Comparison of ENCODE assay signal across 8 cellular contexts in genomic region chr11:44316388-44317240, GRCh38. TPM values are rescaled to one million over a fixed set of nuclear protein-coding genes. Genes with fewer than 3 reads are reported as not detected.
DNase-seq lines count a peak whose midpoint lies in the region; ATAC-seq and TF ChIP-seq lines count a peak whose summit lies in the region.

No MANE protein-coding gene starts in this region.

- TF ChIP-seq EP300 in tibial nerve (IDR thresholded peaks at IDR 0.05): no peak

- H3K36me3 Mint-ChIP-seq in activated T-cell treated with anti-CD3 and anti-CD28 coated beads, Interleukin-2, amount 50 U/mL, for 4 hours (ENCODE audit: insufficient read depth): no peaks in the 10 kb centered on the region
- no peaks in the 10 kb centered on the region for H3K36me3 Mint-ChIP-seq in activated naive CD8-positive, alpha-beta T cell

- peak in 1 of 2 donors; percentile 31 for ATAC-seq in activated T-cell treated with anti-CD3 and anti-CD28 coated beads, Interleukin-2, amount 50 U/mL, for 4 hours
- peak; percentile 40 for ATAC-seq in left lung
- no peak for ATAC-seq in HG03045 (IDR thresholded peaks at IDR 0.05; ENCODE audit: unreplicated experiment)

- H3K4me3 Mint-ChIP-seq in activated T-cell treated with anti-CD3 and anti-CD28 coated beads, Interleukin-2, amount 50 U/mL, for 4 hours: peak overlapping the region; percentile 26
- H3K4me3 Mint-ChIP-seq in activated naive CD8-positive, alpha-beta T cell: peak overlapping the region; percentile 57

- peaks cover 100% of the 10 kb centered on the region in 2 donors for H3K27me3 ChIP-seq in left lung
- peaks cover 3 to 100% of the 10 kb centered on the region in 2 donors for H3K27me3 ChIP-seq in tibial nerve

- peaks cover 93% of the 10 kb centered on the region for H3K27me3 Mint-ChIP-seq in activated T-cell treated with anti-CD3 and anti-CD28 coated beads, Interleukin-2, amount 50 U/mL, for 4 hours (ENCODE audit: low read depth)
- H3K27me3 Mint-ChIP-seq in activated naive CD8-positive, alpha-beta T cell: peaks cover 61% of the 10 kb centered on the region

- no peak overlapping the region for H3K27ac Mint-ChIP-seq in activated naive CD8-positive, alpha-beta T cell

- H3K27ac ChIP-seq in left lung: no peak overlapping the region
- no peak overlapping the region for H3K27ac ChIP-seq in tibial nerve

- H3K9me3 Mint-ChIP-seq in activated T-cell treated with anti-CD3 and anti-CD28 coated beads, Interleukin-2, amount 50 U/mL, for 4 hours: no peaks in the 10 kb centered on the region
- no peaks in the 10 kb centered on the region for H3K9me3 Mint-ChIP-seq in activated naive CD8-positive, alpha-beta T cell (ENCODE audit: low read depth)

- WGBS in tibial nerve, 2 donors: 2 to 8% methylated on average over 39 to 56 of the region's 64 CpGs

- H3K36me3 ChIP-seq in left lung (no peaks in the 10 kb centered on the region), tibial nerve (no peaks in the 10 kb centered on the region)

- intact Hi-C loops in left lung (cut with DNase I): no loop called here

- H3K4me1 ChIP-seq in left lung (peaks cover 8 to 12% of the 10 kb centered on the region in 2 donors), tibial nerve (peaks cover 0 to 33% (median 12%) of the 10 kb centered on the region in 4 donors)

- TF ChIP-seq CTCF in left lung (IDR thresholded peaks at IDR 0.05): no peak
- TF ChIP-seq CTCF in tibial nerve (IDR thresholded peaks at IDR 0.05): no peak

- H3K4me3 ChIP-seq in left lung (peak overlapping the region in 1 of 2 donors; percentile 7), tibial nerve (peak overlapping the region in 3 of 4 donors; percentile 21 to 35 (median 25))

- no peak for TF ChIP-seq POLR2A in tibial nerve (IDR thresholded peaks at IDR 0.05)

- no peak for DNase-seq in activated T-cell treated with anti-CD3 and anti-CD28 coated beads, Interleukin-2, amount 50 U/mL, for 4 hours
- DNase-seq in activated T-cell treated with anti-CD3 and anti-CD28 coated beads, Interleukin-2, amount 50 U/mL, for 1 hour: no peak
- DNase-seq in left lung: no peak
- DNase-seq in tibial nerve (ENCODE audit: low spot score in 2 of 2): no peak
- DNase-seq in germinal center (ENCODE audit: low spot score): no peak
- no peak for DNase-seq in HuH-7 (ENCODE audit: low spot score)

- peaks cover 12% of the 10 kb centered on the region for H3K4me1 Mint-ChIP-seq in activated T-cell treated with anti-CD3 and anti-CD28 coated beads, Interleukin-2, amount 50 U/mL, for 4 hours (ENCODE audit: low read depth)
- peaks cover 16% of the 10 kb centered on the region for H3K4me1 Mint-ChIP-seq in activated naive CD8-positive, alpha-beta T cell (ENCODE audit: low read depth)

- H3K9me3 ChIP-seq in left lung: no peaks in the 10 kb centered on the region
- peaks cover 0 to 5% (median 0%) of the 10 kb centered on the region in 4 donors for H3K9me3 ChIP-seq in tibial nerve

RNA-seq across cellular contexts. Expression of gene ALX4, which starts 6.7 kb away (rescaled TPM):
- not detected for total RNA-seq in activated T-cell treated with anti-CD3 and anti-CD28 coated beads, Interleukin-2, amount 50 U/mL, for 4 hours
- total RNA-seq in left lung (not detected), tibial nerve (under 1 TPM in 3 of 4 donors, not detected in 1; under 0.01 to 0.30 (median 0.22) TPM)
